In the genomic region with DNA sequence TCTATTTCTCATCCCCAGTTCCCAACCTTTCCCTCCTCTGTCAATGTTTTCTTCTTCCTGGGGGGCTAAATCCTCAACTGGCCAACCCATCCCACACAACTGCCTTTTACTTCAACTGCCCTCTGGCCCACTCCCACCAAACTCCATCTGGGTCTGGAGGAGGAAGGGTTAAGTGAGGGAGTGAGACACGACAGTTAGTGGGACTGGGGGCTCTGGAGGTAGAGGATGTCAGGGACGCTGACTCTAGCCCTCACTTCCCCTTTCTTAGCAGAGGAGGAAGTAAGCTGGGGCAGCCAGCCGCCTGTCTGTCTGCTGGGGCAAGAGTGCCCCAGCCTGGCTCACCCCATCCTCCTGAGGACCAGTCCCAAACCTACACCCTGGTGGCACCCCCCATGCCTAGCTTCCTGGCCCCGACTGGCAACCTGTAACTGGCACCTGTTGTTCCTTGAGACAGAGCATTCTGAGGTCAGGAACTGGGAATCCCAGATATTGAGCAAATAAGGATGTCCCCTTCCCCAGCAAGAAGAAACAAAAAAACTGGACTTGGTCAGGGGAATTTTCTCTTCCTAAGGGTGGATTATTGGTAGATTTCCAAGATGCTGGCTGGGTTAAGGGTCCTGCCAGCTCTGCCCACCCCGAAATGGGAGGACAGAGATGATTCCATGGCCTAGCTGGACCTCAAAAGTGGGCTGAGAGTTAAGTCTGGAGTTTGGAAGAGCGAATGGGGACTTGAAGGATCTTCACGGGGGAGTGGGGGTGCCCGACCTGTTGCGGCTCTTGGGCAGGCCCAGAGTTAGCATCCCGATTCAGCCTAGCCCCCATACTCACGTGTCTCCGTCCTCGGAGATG, we compare ENCODE assay signal across 9 cellular contexts. TPM values are rescaled to one million over a fixed set of nuclear protein-coding genes. Genes with fewer than 3 reads are reported as not detected.
A peak's percentile ranks its signal among the peaks of the same experiment; 100 is the strongest.
DNase-seq lines count a peak whose midpoint lies in the region; ATAC-seq and TF ChIP-seq lines count a peak whose summit lies in the region.
"Had no signal": no experiment of that assay in that cellular context is flagged by ENCODE, and none has a peak within 500 bp of the region (broad histone marks: within the 10 kb centered on the region; RNA-seq: fewer than 3 reads in every experiment).

No MANE protein-coding gene starts in this region.

- H3K9ac ChIP-seq in SK-N-MC (ENCODE audit: insufficient read length): no peak overlapping the region

- peak; percentile 18 for TF ChIP-seq CTCF in GM13977 (IDR thresholded peaks at IDR 0.05; ENCODE audit: extremely low read depth, insufficient read depth, missing control alignments)
- no peak for TF ChIP-seq CTCF in dorsolateral prefrontal cortex (IDR thresholded peaks at IDR 0.05 in 54 of 56, conservative IDR thresholded peaks at IDR 0.05 in 2 of 56; ENCODE audit: low read depth in 1 of 56, partially characterized antibody in 56 of 56)
- TF ChIP-seq CTCF in mucosa of descending colon (IDR thresholded peaks at IDR 0.05): no peak

- ATAC-seq in HG02852 (IDR thresholded peaks at IDR 0.05; ENCODE audit: unreplicated experiment): peak; percentile 20
- ATAC-seq in mucosa of descending colon: peak; percentile 54

- H3K27me3 ChIP-seq in dorsolateral prefrontal cortex: peaks cover 0 to 2% (median 0%) of the 10 kb centered on the region in 45 donors

- intact Hi-C loops in dorsolateral prefrontal cortex (cut with DNase I): loop anchor here (5.0 kb wide), 2 partner anchors 43 to 123 kb away; a partner anchor contains a TSS
- intact Hi-C loops in mucosa of descending colon (cut with DNase I, micrococcal nuclease): loop anchor here (5.0 kb wide), 1 partner anchor 73 kb away; no protein-coding TSS in a partner anchor

- H3K9me3 ChIP-seq in SK-N-MC (ENCODE audit: low read depth, low read length) (no peaks in the 10 kb centered on the region), mucosa of descending colon (no peaks in the 10 kb centered on the region)

- 11% methylated on average over 13 of the region's 13 CpGs for WGBS in urinary bladder

- H3K36me3 ChIP-seq in SK-N-MC (ENCODE audit: insufficient read depth, low read length) (no peaks in the 10 kb centered on the region), mucosa of descending colon (ENCODE audit: low read depth) (no peaks in the 10 kb centered on the region), urinary bladder (ENCODE audit: insufficient read depth) (no peaks in the 10 kb centered on the region)

- peaks cover 17% of the 10 kb centered on the region for H3K4me1 ChIP-seq in mucosa of descending colon (ENCODE audit: low read depth)
- no peaks in the 10 kb centered on the region for H3K4me1 ChIP-seq in urinary bladder (ENCODE audit: insufficient read depth)

- H3K27ac ChIP-seq in SK-N-MC: no peak overlapping the region
- H3K27ac ChIP-seq in dorsolateral prefrontal cortex: peak overlapping the region in 51 of 59 donors; percentile 14 to 91 (median 76)
- no peak overlapping the region for H3K27ac ChIP-seq in urinary bladder (ENCODE audit: low read depth)

- H3K4me3 ChIP-seq in SK-N-MC (peak overlapping the region; percentile 95), dorsolateral prefrontal cortex (peak overlapping the region; percentile 62 to 96 (median 85)), mucosa of descending colon (peak overlapping the region; percentile 30), urinary bladder (ENCODE audit: low read depth, low read length) (peak overlapping the region; percentile 68)

- in situ Hi-C loops in GM13977 (cut with MboI; ENCODE audit: low pct_unique_long_range_greater_than_20kb, low sequenced_read_pairs, unreplicated experiment): no loop called here

- DNase-seq in GM13977 (ENCODE audit: low spot score): peak; percentile 78
- no peak for DNase-seq in SK-N-MC (ENCODE audit: low read depth, low spot score)
- peak in 1 of 10 donors; percentile 48 for DNase-seq in dorsolateral prefrontal cortex
- DNase-seq in mucosa of descending colon: peak; percentile 60 to 87 (median 72)
- DNase-seq in NCI-H146 (lab: John Stamatoyannopoulos, UW): no peak
- no peak for DNase-seq in iPS-NIHi7 (ENCODE audit: extremely low spot score)

RNA-seq across cellular contexts. Expression of a gene that starts 1.0 kb away (rescaled TPM):
- total RNA-seq in dorsolateral prefrontal cortex: 10 to 100 TPM in 13 of 120 experiments, 1 to 10 TPM in 107; 2.9 to 14.4 (median 7.5) TPM
- total RNA-seq in mucosa of descending colon: 10 to 100 TPM in 2 of 3 donors, 1 to 10 TPM in 1; 8.7 to 13.4 (median 10.8) TPM
- total RNA-seq in urinary bladder: 2.6 TPM
- polyA plus RNA-seq in urinary bladder: 5.5 TPM

RNA-seq across cellular contexts. Expression of a gene that starts 5.9 kb away (rescaled TPM):
- total RNA-seq in dorsolateral prefrontal cortex (100 to 1,000 TPM in 60 of 120 experiments, 10 to 100 TPM in 60; 28.3 to 159 (median 100) TPM), mucosa of descending colon (1 to 10 TPM in 1 of 3 donors, under 1 TPM in 2; 0.17 to 1.4 (median 0.31) TPM), urinary bladder (0.48 TPM)
- polyA plus RNA-seq in urinary bladder: 0.54 TPM
- total RNA-seq: activated CD8-positive, alpha-beta memory T cell treated with anti-CD3 and anti-CD28 coated beads for 36 hours had no signal

RNA-seq across cellular contexts. Expression of a gene that starts 7.0 kb away (rescaled TPM):
- total RNA-seq in dorsolateral prefrontal cortex: 10 to 100 TPM in 119 of 120 experiments, 1 to 10 TPM in 1; 9.6 to 55.6 (median 23.9) TPM
- total RNA-seq in mucosa of descending colon: 10 to 100 TPM; 24.9 to 38.0 (median 31.6) TPM
- 29.4 TPM for total RNA-seq in urinary bladder
- 51.3 TPM for polyA plus RNA-seq in urinary bladder

RNA-seq across cellular contexts. Expression of a gene that starts 17.5 kb away (rescaled TPM):
- 1,000 to 10,000 TPM in 53 of 120 experiments, 100 to 1,000 TPM in 67; 482 to 1,543 (median 963) TPM for total RNA-seq in dorsolateral prefrontal cortex
- 100 to 1,000 TPM; 322 to 593 (median 399) TPM for total RNA-seq in mucosa of descending colon
- 220 TPM for total RNA-seq in urinary bladder
- polyA plus RNA-seq in urinary bladder: 600 TPM

RNA-seq across cellular contexts. Expression of a gene that starts 41.0 kb away (rescaled TPM):
- total RNA-seq in dorsolateral prefrontal cortex (10 to 100 TPM; 22.4 to 79.8 (median 47.2) TPM), mucosa of descending colon (100 to 1,000 TPM in 1 of 3 donors, 10 to 100 TPM in 2; 12.9 to 140 (median 14.8) TPM), urinary bladder (16.3 TPM)
- 80.1 TPM for polyA plus RNA-seq in urinary bladder

Comparison
In these comparisons a context has a peak if more than half of its experiments do, and no peak if none do; other contexts are left out.
1. DNase-seq: peak in GM13977 (single experiment) and mucosa of descending colon (3 of 3); none in SK-N-MC (single experiment), NCI-H146 (single experiment) and iPS-NIHi7 (single experiment).
2. H3K27ac ChIP-seq: peak in dorsolateral prefrontal cortex (51 of 59); none in SK-N-MC (single experiment) and urinary bladder (single experiment).
3. H3K4me3 ChIP-seq: peak in every context shown above with its lines; median percentile 95 in SK-N-MC; 85 in dorsolateral prefrontal cortex; 68 in urinary bladder; 30 in mucosa of descending colon.
4. RNA of a gene that starts 5.9 kb away (total RNA-seq): 28.3 to 159 TPM in dorsolateral prefrontal cortex; 0.48 TPM in urinary bladder (single experiment) and 0.17 to 1.4 TPM in mucosa of descending colon; every median in the first group is over 10 times any median in the second.